In genomic region chr3:159814161-159814560, GRCh38 we compare ENCODE assay signal across 12 cellular contexts. TPM values are rescaled to one million over a fixed set of nuclear protein-coding genes. Genes with fewer than 3 reads are reported as not detected.
A peak's percentile ranks its signal among the peaks of the same experiment; 100 is the strongest.
DNase-seq lines count a peak whose midpoint lies in the region; ATAC-seq and TF ChIP-seq lines count a peak whose summit lies in the region.
"Had no signal": no experiment of that assay in that cellular context is flagged by ENCODE, and none has a peak within 500 bp of the region (broad histone marks: within the 10 kb centered on the region; RNA-seq: fewer than 3 reads in every experiment).

No MANE protein-coding gene starts in this region.

- H3K27me3 Mint-ChIP-seq in activated CD4-positive, alpha-beta T cell treated with anti-CD3 and anti-CD28 coated beads, Interleukin-2, amount 10 ng/mL, durations not matched to agents 24 days and 14 days = peaks cover 3% of the 10 kb centered on the region

- H3K9me3 ChIP-seq in BLaER1 = no peaks in the 10 kb centered on the region
- no peaks in the 10 kb centered on the region for H3K9me3 ChIP-seq in HEK293 (ENCODE audit: control insufficient read depth, insufficient read depth, low read depth, low read length)
- H3K9me3 ChIP-seq in Panc1 (ENCODE audit: control insufficient read depth, insufficient read depth, low read depth, low read length) = no peaks in the 10 kb centered on the region
- no peaks in the 10 kb centered on the region for H3K9me3 ChIP-seq in iPS-20b (ENCODE audit: insufficient read depth, low read depth, low read length)

- no peak overlapping the region for H3K27ac ChIP-seq in BLaER1
- H3K27ac ChIP-seq in HEK293 (ENCODE audit: extremely low read depth, low read depth, low read length) = no peak overlapping the region
- H3K27ac ChIP-seq in Panc1 (ENCODE audit: low read length) = peak overlapping the region; percentile 8; the same call in 1 of the 2 replicates
- no peak overlapping the region for H3K27ac ChIP-seq in iPS-20b (ENCODE audit: low read length)
- H3K27ac ChIP-seq: WERI-Rb-1 had no signal

- POLR2A ChIA-PET in HEK293 (lab: Yijun Ruan, JAX) = no interaction called here
- POLR2A ChIA-PET in Panc1 (lab: Charles Lee) = interaction anchor here (0.5 kb wide), 1 partner anchor 50 kb away, joined by 3 read pairs; no protein-coding TSS in a partner anchor

- peaks cover 17% of the 10 kb centered on the region for H3K4me1 ChIP-seq in BLaER1
- peaks cover 4% of the 10 kb centered on the region; the same call in 1 of the 2 replicates for H3K4me1 ChIP-seq in HEK293 (ENCODE audit: control insufficient read depth, insufficient read depth, low read length)
- H3K4me1 ChIP-seq in Panc1 (ENCODE audit: control insufficient read depth, insufficient read depth, low read length) = peaks cover 12% of the 10 kb centered on the region
- H3K4me1 ChIP-seq in iPS-20b (ENCODE audit: insufficient read depth, low read length) = peaks cover 11% of the 10 kb centered on the region; the same call in 1 of the 2 replicates

- H3K9ac ChIP-seq in BLaER1 (no peak overlapping the region), iPS-20b (ENCODE audit: low read depth, low read length) (0 out of 2 replicates have a peak overlapping the region, but pooled peaks have one; percentile 12)

- no peak overlapping the region for H3K27ac Mint-ChIP-seq in activated CD4-positive, alpha-beta T cell treated with anti-CD3 and anti-CD28 coated beads, Interleukin-2, amount 10 ng/mL, durations not matched to agents 24 days and 14 days
- H3K27ac Mint-ChIP-seq: activated naive CD4-positive, alpha-beta T cell treated with anti-CD3 and anti-CD28 coated beads for 36 hours had no signal

- H3K4me3 ChIP-seq in BLaER1 (no peak overlapping the region), HEK293 (ENCODE audit: low read depth, low read length) (no peak overlapping the region), Panc1 (ENCODE audit: low read depth in 2 of 2, low read length in 2 of 2) (0 out of 4 replicates have a peak overlapping the region, but pooled peaks of 1 of the 2 experiments have one; percentile 1), iPS-20b (ENCODE audit: low read length) (no peak overlapping the region)
- H3K4me3 ChIP-seq: lung had no signal

- ATAC-seq in Panc1 (peak; percentile 88), GM19324 (IDR thresholded peaks at IDR 0.05; ENCODE audit: low FRiP score, unreplicated experiment) (no peak)

- TF ChIP-seq CTCF in HEK293 (tag by site-specific recombination; IDR thresholded peaks at IDR 0.05) = no peak
- TF ChIP-seq CTCF in Panc1 (IDR thresholded peaks at IDR 0.05) = no peak

- in situ Hi-C loops in Panc1 (cut with HindIII; ENCODE audit: low pct_unique_long_range_greater_than_20kb, low sequenced_read_pairs) = no loop called here

- no TSS peak for BruUV-seq in Panc1 (replicated peaks; lab: Mats Ljungman, UMichigan)

- no peaks in the 10 kb centered on the region for H3K36me3 ChIP-seq in BLaER1
- no peaks in the 10 kb centered on the region for H3K36me3 ChIP-seq in HEK293 (ENCODE audit: control insufficient read depth in 2 of 2, insufficient read depth in 1 of 2, low read length in 2 of 2)
- H3K36me3 ChIP-seq in Panc1 (ENCODE audit: control insufficient read depth, insufficient read depth, low read length) = no peaks in the 10 kb centered on the region
- H3K36me3 ChIP-seq in iPS-20b (ENCODE audit: insufficient read depth, low read depth, low read length) = no peaks in the 10 kb centered on the region
- H3K36me3 ChIP-seq: WERI-Rb-1 had no signal

- H3K9me3 Mint-ChIP-seq in activated CD4-positive, alpha-beta T cell treated with anti-CD3 and anti-CD28 coated beads, Interleukin-2, amount 10 ng/mL, durations not matched to agents 24 days and 14 days = no peaks in the 10 kb centered on the region
- H3K9me3 Mint-ChIP-seq: activated naive CD4-positive, alpha-beta T cell treated with anti-CD3 and anti-CD28 coated beads for 36 hours had no signal

- DNase-seq in Panc1 (ENCODE audit: low read depth, low spot score) (no peak), NCI-H1092 treated with DMSO at 0.1 percent for 48 hours (lab: John Stamatoyannopoulos, UW) (no peak)
- no peak for DNase-seq in activated CD4-positive, alpha-beta T cell treated with anti-CD3 and anti-CD28 coated beads, Interleukin-2, amount 10 ng/mL, durations not matched to agents 24 days and 14 days
- DNase-seq in central memory CD4-positive, alpha-beta T cell = no peak
- DNase-seq: activated naive CD4-positive, alpha-beta T cell treated with anti-CD3 and anti-CD28 coated beads for 36 hours; NCI-H1436; WERI-Rb-1 had no signal

- no peaks in the 10 kb centered on the region for H3K36me3 Mint-ChIP-seq in activated CD4-positive, alpha-beta T cell treated with anti-CD3 and anti-CD28 coated beads, Interleukin-2, amount 10 ng/mL, durations not matched to agents 24 days and 14 days (ENCODE audit: low read depth)

- intact Hi-C loops in Panc1 (cut with micrococcal nuclease; ENCODE audit: unreplicated experiment) = no loop called here
- intact Hi-C loops in activated CD4-positive, alpha-beta T cell treated with anti-CD3 and anti-CD28 coated beads, Interleukin-2, amount 10 ng/mL, durations not matched to agents 24 days and 14 days (cut with micrococcal nuclease) = no loop called here

- H3K4me3 Mint-ChIP-seq in activated CD4-positive, alpha-beta T cell treated with anti-CD3 and anti-CD28 coated beads, Interleukin-2, amount 10 ng/mL, durations not matched to agents 24 days and 14 days = no peak overlapping the region
- H3K4me3 Mint-ChIP-seq: activated naive CD4-positive, alpha-beta T cell treated with anti-CD3 and anti-CD28 coated beads for 36 hours had no signal

- H3K27me3 ChIP-seq in BLaER1 (no peaks in the 10 kb centered on the region), Panc1 (ENCODE audit: control insufficient read depth, insufficient read depth, low read length) (no peaks in the 10 kb centered on the region), iPS-20b (ENCODE audit: insufficient read depth, low read length) (no peaks in the 10 kb centered on the region)

- H3K4me2 ChIP-seq in BLaER1 = 0 out of 2 replicates have a peak overlapping the region, but pooled peaks have one; percentile 15

- no peaks in the 10 kb centered on the region for H4K20me1 ChIP-seq in BLaER1

- CTCF ChIA-PET in HEK293 (lab: Yijun Ruan, JAX) (interaction anchor here (0.7 to 0.9 kb wide), 5 partner anchors 9 to 88 kb away, joined by 3 to 4 read pairs (median 3); no protein-coding TSS in a partner anchor), Panc1 (lab: Charles Lee) (interaction anchor here (1.3 kb wide), 1 partner anchor 48 kb away, joined by 3 read pairs; no protein-coding TSS in a partner anchor)

- H3K4me1 Mint-ChIP-seq in activated CD4-positive, alpha-beta T cell treated with anti-CD3 and anti-CD28 coated beads, Interleukin-2, amount 10 ng/mL, durations not matched to agents 24 days and 14 days = no peaks in the 10 kb centered on the region

TF ChIP-seq in HEK293, 187 proteins besides CTCF, POLR2A, EP300 and RAD21:
- no peak for TF ChIP-seq ZIC2 (tag by site-specific recombination; IDR thresholded peaks at IDR 0.05)
- peak; percentile 8; the same call in 1 of the 2 replicates for TF ChIP-seq FEZF1 (tag by site-specific recombination; IDR thresholded peaks at IDR 0.05)

RNA-seq across cellular contexts. Expression of gene SCHIP1, which starts 25.5 kb away (rescaled TPM):
- 1.2 TPM for total RNA-seq in Panc1 (2021; ENCODE audit: unreplicated experiment)
- polyA plus RNA-seq in Panc1 (2012; ENCODE audit: insufficient read length) = 0.94 TPM
- 0.05 TPM in 1 of 2 replicates, not detected in the other for total RNA-seq in activated CD4-positive, alpha-beta T cell treated with anti-CD3 and anti-CD28 coated beads, Interleukin-2, amount 10 ng/mL, durations not matched to agents 24 days and 14 days
- total RNA-seq: activated naive CD4-positive, alpha-beta T cell treated with anti-CD3 and anti-CD28 coated beads for 36 hours had no signal
